17 cellular contexts compared by ENCODE assay signal in the genomic region with DNA sequence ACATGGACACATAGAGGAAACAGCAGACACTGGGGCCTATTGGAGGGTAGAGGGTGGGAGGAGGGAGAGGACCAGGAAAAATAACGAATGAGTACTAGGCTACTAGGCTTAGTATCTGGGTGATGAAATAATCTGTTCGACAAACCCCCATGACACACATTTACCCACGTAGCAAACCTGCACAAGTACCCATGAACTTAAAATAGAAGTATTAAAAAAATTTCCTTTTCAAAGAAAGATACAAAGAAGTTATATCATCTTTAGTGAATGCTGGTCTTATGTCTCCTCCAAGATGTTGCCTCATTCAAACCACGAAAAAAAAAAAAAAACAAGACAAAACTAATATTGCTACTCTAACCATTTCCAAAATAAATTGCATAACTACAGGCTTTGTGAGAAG. TPM values are rescaled to one million over a fixed set of nuclear protein-coding genes. Genes with fewer than 3 reads are reported as not detected.
A peak's percentile ranks its signal among the peaks of the same experiment; 100 is the strongest.
DNase-seq lines count a peak whose midpoint lies in the region; TF ChIP-seq lines count a peak whose summit lies in the region.
"Had no signal": no experiment of that assay in that cellular context is flagged by ENCODE, and none has a peak within 500 bp of the region (broad histone marks: within the 10 kb centered on the region; RNA-seq: fewer than 3 reads in every experiment).

No MANE protein-coding gene starts in this region.

- peaks cover 80% of the 10 kb centered on the region for H3K79me2 ChIP-seq in SK-N-SH (ENCODE audit: insufficient read depth)

- no peak overlapping the region for H3K4me2 ChIP-seq in SK-N-SH
- H3K4me2 ChIP-seq: neural progenitor cell had no signal

- no peak overlapping the region for H3K9ac ChIP-seq in SK-N-SH
- H3K9ac ChIP-seq: neural progenitor cell had no signal

- H3F3A ChIP-seq in SK-N-SH (replicated peaks; ENCODE audit: insufficient read depth) = peaks cover 22% of the 10 kb centered on the region

- peaks cover 2 to 9% of the 10 kb centered on the region in 2 experiments for H3K36me3 ChIP-seq in SK-N-SH (replicated peaks in 1 of 2; ENCODE audit: control insufficient read depth in 1 of 2, insufficient read depth in 2 of 2, low read length in 1 of 2)
- H3K36me3 ChIP-seq: neural progenitor cell had no signal

- H3K9me3 ChIP-seq in SK-N-SH = no peaks in the 10 kb centered on the region
- H3K9me3 ChIP-seq: esophagus muscularis mucosa, upper lobe of left lung had no signal

- TF ChIP-seq RAD21 in SK-N-SH (IDR thresholded peaks at IDR 0.05; ENCODE audit: low read length) = no peak

- peak; percentile 65 for DNase-seq in AG20443 (ENCODE audit: low spot score)
- peak; percentile 10 for DNase-seq in HS-5 (ENCODE audit: low read depth)
- peak; percentile 48 for DNase-seq in astrocyte of the spinal cord (ENCODE audit: low read depth, low spot score)
- peak; percentile 8 for DNase-seq in glomerular visceral epithelial cell (ENCODE audit: extremely low spot score)
- DNase-seq in SK-N-SH = no peak
- DNase-seq in activated naive CD4-positive, alpha-beta T cell (lab: John Stamatoyannopoulos, UW) = no peak
- no peak for DNase-seq in SKM-1 treated with dmso at 0.1 percent for 144 hours (lab: John Stamatoyannopoulos, UW; ENCODE audit: unreplicated experiment)
- DNase-seq in activated effector memory CD4-positive, alpha-beta T cell treated with anti-CD3 and anti-CD28 coated beads, Interleukin-2, amount 50 U/mL, for 16 hours = no peak
- DNase-seq: activated CD4-positive, alpha-beta T cell treated with anti-CD3 and anti-CD28 coated beads, Interleukin-2, amount 10 ng/mL, durations not matched to agents 7 days and 5 days; activated T-cell treated with anti-CD3 and anti-CD28 coated beads, Interleukin-2, amount 50 U/mL, for 24 hours; cortex of kidney; GOT3; SHP77 treated with DMSO at 0.1 percent for 48 hours; stimulated activated naive B cell treated with anti-CD40 and anti-IgM and Interleukin-4, amounts not matched to agents 10 μg/mL and 1 μg/mL and 100 μg/mL, for 72 hours; upper lobe of left lung had no signal

- no peak for TF ChIP-seq EP300 in SK-N-SH (IDR thresholded peaks at IDR 0.05; ENCODE audit: borderline replicate concordance in 1 of 2, low read depth in 1 of 2, low read length in 1 of 2)

- peaks cover 0 to 10% of the 10 kb centered on the region in 2 experiments; a peak in 2 of 4 replicates for H3K4me1 ChIP-seq in SK-N-SH (ENCODE audit: control insufficient read depth in 1 of 2, insufficient read depth in 2 of 2, low read depth in 1 of 2, low read length in 1 of 2)
- H3K4me1 ChIP-seq: neural progenitor cell had no signal

- in situ Hi-C loops in astrocyte of the spinal cord (cut with HindIII; ENCODE audit: low sequenced_read_pairs) = no loop called here

- WGBS in SK-N-SH (ENCODE audit: low lambda C conversion rate) = 86% methylated on average over 4 of the region's 4 CpGs

- POLR2A ChIA-PET in SK-N-SH (lab: Yijun Ruan, JAX) = interaction anchor here (0.6 kb wide), 1 partner anchor 53 kb away, joined by 6 read pairs; no protein-coding TSS in a partner anchor

- no peaks in the 10 kb centered on the region for H3K9me2 ChIP-seq in SK-N-SH

- H3K27me3 ChIP-seq in SK-N-SH (ENCODE audit: insufficient read depth) = no peaks in the 10 kb centered on the region
- H3K27me3 ChIP-seq: esophagus muscularis mucosa, neural progenitor cell, upper lobe of left lung had no signal

- peak overlapping the region in 1 of 2 experiments; percentile 12; a peak in 1 of 4 replicates for H3K27ac ChIP-seq in SK-N-SH (ENCODE audit: low read depth in 2 of 2, low read length in 1 of 2)
- H3K27ac ChIP-seq: esophagus muscularis mucosa, neural progenitor cell, upper lobe of left lung had no signal

- H4K20me1 ChIP-seq in SK-N-SH (ENCODE audit: insufficient read depth) = peaks cover 9% of the 10 kb centered on the region; the same call in 1 of the 2 replicates

- TF ChIP-seq CTCF in astrocyte of the spinal cord (IDR thresholded peaks at IDR 0.05; ENCODE audit: low read depth, low read length) (no peak), SK-N-SH (IDR thresholded peaks at IDR 0.05) (no peak)

- CTCF ChIA-PET in SK-N-SH (lab: Yijun Ruan, JAX) = no interaction called here

- no peak overlapping the region for H2AFZ ChIP-seq in SK-N-SH (ENCODE audit: low read depth)
- H2AFZ ChIP-seq: neural progenitor cell had no signal

- H3K4me3 ChIP-seq in astrocyte of the spinal cord (ENCODE audit: low read depth, low read length) (no peak overlapping the region), SK-N-SH (ENCODE audit: low read depth in 2 of 2, low read length in 1 of 2) (no peak overlapping the region)
- H3K4me3 ChIP-seq: esophagus muscularis mucosa, neural progenitor cell, upper lobe of left lung had no signal

TF ChIP-seq in SK-N-SH, 30 proteins besides CTCF, POLR2A, EP300 and RAD21:
- TF ChIP-seq NRF1 (IDR thresholded peaks at IDR 0.05; ENCODE audit: low read depth, low read length) = no peak
- no peak for TF ChIP-seq TEAD4 (IDR thresholded peaks at IDR 0.05; ENCODE audit: borderline replicate concordance, insufficient read depth)
- TF ChIP-seq, protein P1, sequence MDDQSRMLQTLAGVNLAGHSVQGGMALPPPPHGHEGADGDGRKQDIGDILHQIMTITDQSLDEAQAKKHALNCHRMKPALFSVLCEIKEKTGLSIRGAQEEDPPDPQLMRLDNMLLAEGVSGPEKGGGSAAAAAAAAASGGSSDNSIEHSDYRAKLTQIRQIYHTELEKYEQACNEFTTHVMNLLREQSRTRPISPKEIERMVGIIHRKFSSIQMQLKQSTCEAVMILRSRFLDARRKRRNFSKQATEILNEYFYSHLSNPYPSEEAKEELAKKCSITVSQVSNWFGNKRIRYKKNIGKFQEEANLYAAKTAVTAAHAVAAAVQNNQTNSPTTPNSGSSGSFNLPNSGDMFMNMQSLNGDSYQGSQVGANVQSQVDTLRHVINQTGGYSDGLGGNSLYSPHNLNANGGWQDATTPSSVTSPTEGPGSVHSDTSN (IDR thresholded peaks at IDR 0.05) = no peak
- no peak for TF ChIP-seq IRF3 (IDR thresholded peaks at IDR 0.05; ENCODE audit: low read depth, low read length)
- no peak for TF ChIP-seq RXRA (IDR thresholded peaks at IDR 0.05; ENCODE audit: borderline replicate concordance, low read depth)

RNA-seq across cellular contexts. Expression of gene MBTD1, which starts 31.7 kb away (rescaled TPM):
- 4.6 and 6.9 TPM in 2 replicates for polyA plus RNA-seq in SK-N-SH (2012; rRNA removed)
- polyA plus RNA-seq in SK-N-SH (2012; cell fraction: cytosol; rRNA removed) = 6.0 and 7.0 TPM in 2 replicates
- 9.7 and 20.6 TPM in 2 replicates for polyA plus RNA-seq in SK-N-SH (2012; cell fraction: nucleus; rRNA removed)

RNA-seq across cellular contexts. Expression of gene UTP18, which starts 32.2 kb away (rescaled TPM):
- polyA plus RNA-seq in SK-N-SH (2012; rRNA removed) = 28.4 and 32.1 TPM in 2 replicates
- 47.1 and 55.7 TPM in 2 replicates for polyA plus RNA-seq in SK-N-SH (2012; cell fraction: cytosol; rRNA removed)
- 22.8 and 29.5 TPM in 2 replicates for polyA plus RNA-seq in SK-N-SH (2012; cell fraction: nucleus; rRNA removed)

Comparison
In these comparisons a context has a peak if more than half of its experiments do, and no peak if none do; other contexts are left out.
1. DNase-seq: peak in AG20443 (single experiment), HS-5 (single experiment), astrocyte of the spinal cord (single experiment) and glomerular visceral epithelial cell (single experiment); none in SK-N-SH (single experiment), activated naive CD4-positive, alpha-beta T cell (0 of 4), SKM-1 treated with dmso at 0.1 percent for 144 hours (single experiment) and activated effector memory CD4-positive, alpha-beta T cell treated with anti-CD3 and anti-CD28 coated beads, Interleukin-2, amount 50 U/mL, for 16 hours (single experiment).